ENCODE assay signal across 16 cellular contexts in genomic region chr11:10902301-10902700, GRCh38. TPM values are rescaled to one million over a fixed set of nuclear protein-coding genes. Genes with fewer than 3 reads are reported as not detected.
DNase-seq lines count a peak whose midpoint lies in the region; ATAC-seq and TF ChIP-seq lines count a peak whose summit lies in the region.
"Had no signal": no experiment of that assay in that cellular context is flagged by ENCODE, and none has a peak within 500 bp of the region (broad histone marks: within the 10 kb centered on the region; RNA-seq: fewer than 3 reads in every experiment).

No MANE protein-coding gene starts in this region.

- ATAC-seq in GM21786 (IDR thresholded peaks at IDR 0.05; ENCODE audit: unreplicated experiment), result no peak
- ATAC-seq: left ventricle myocardium superior, T-cell had no signal

- TF ChIP-seq CTCF in fibroblast of villous mesenchyme (IDR thresholded peaks at IDR 0.05; ENCODE audit: insufficient read depth, low read depth, low read length), result no peak
- TF ChIP-seq CTCF in suprapubic skin (IDR thresholded peaks at IDR 0.05), result no peak

- peaks cover 47% of the 10 kb centered on the region for H3K4me1 ChIP-seq in suprapubic skin

- 53% methylated on average over 4 of the region's 4 CpGs for WGBS in suprapubic skin

- no peak for TF ChIP-seq POLR2A in suprapubic skin (IDR thresholded peaks at IDR 0.05)

- H3K4me3 ChIP-seq in fibroblast of villous mesenchyme (ENCODE audit: low read depth, low read length) (no peak overlapping the region), suprapubic skin (no peak overlapping the region)
- H3K4me3 ChIP-seq: right atrium auricular region had no signal

- no peaks in the 10 kb centered on the region for H3K9me3 ChIP-seq in suprapubic skin
- H3K9me3 ChIP-seq: right atrium auricular region had no signal

- DNase-seq in NCI-H1436 (lab: John Stamatoyannopoulos, UW), result peak; percentile 24
- DNase-seq in NCI-H1436 treated with DMSO at 0.1 percent for 48 hours (lab: John Stamatoyannopoulos, UW), result no peak
- peak; percentile 51 for DNase-seq in OCI-M1 (lab: John Stamatoyannopoulos, UW)
- DNase-seq in fibroblast of villous mesenchyme (ENCODE audit: low read depth), result peak; percentile 52
- no peak for DNase-seq in suprapubic skin (ENCODE audit: low spot score in 2 of 2)
- DNase-seq in stimulated activated naive CD4-positive, alpha-beta T cell (lab: John Stamatoyannopoulos, UW), result no peak
- DNase-seq in NCI-H526 treated with DMSO at 0.1 percent for 48 hours (lab: John Stamatoyannopoulos, UW), result no peak
- DNase-seq: activated CD4-positive, CD25-positive, alpha-beta regulatory T cell; hypothalamus; left ventricle myocardium superior; NCI-H187 treated with DMSO at 0.1 percent for 48 hours; nephron progenitor cell; stimulated activated naive CD4-positive, alpha-beta T cell treated with Interleukin-2 at 50 U/mL for 16 hours; T-cell had no signal

- H3K36me3 ChIP-seq in suprapubic skin, result no peaks in the 10 kb centered on the region
- H3K36me3 ChIP-seq: right atrium auricular region had no signal

- H3K27me3 ChIP-seq in suprapubic skin, result no peaks in the 10 kb centered on the region
- H3K27me3 ChIP-seq: right atrium auricular region had no signal

- H3K27ac ChIP-seq in suprapubic skin, result peak overlapping the region; percentile 61
- H3K27ac ChIP-seq: right atrium auricular region had no signal

- no peak for TF ChIP-seq EP300 in suprapubic skin (IDR thresholded peaks at IDR 0.05)

RNA-seq across cellular contexts. Expression of gene ZBED5, which starts 44.4 kb away (rescaled TPM):
- total RNA-seq in fibroblast of villous mesenchyme (22.5 and 31.1 TPM in 2 replicates), suprapubic skin (10 to 100 TPM; 26.6 to 63.2 (median 32.2) TPM)

Comparison
In these comparisons a context has a peak if more than half of its experiments do, and no peak if none do; other contexts are left out.
1. DNase-seq: peak in NCI-H1436 (single experiment), OCI-M1 (single experiment) and fibroblast of villous mesenchyme (single experiment); none in NCI-H1436 treated with DMSO at 0.1 percent for 48 hours (single experiment), suprapubic skin (0 of 2), stimulated activated naive CD4-positive, alpha-beta T cell (0 of 6) and NCI-H526 treated with DMSO at 0.1 percent for 48 hours (single experiment).